ENCODE assay signal across 1 cellular context in genomic region chr16:85221810-85222150, GRCh38.
TF ChIP-seq lines count a peak whose summit lies in the region.

No MANE protein-coding gene starts in this region.

TF ChIP-seq in HepG2, 621 proteins besides CTCF, POLR2A, EP300 and RAD21 (continued from another document and continues in another):
- TF ChIP-seq KIAA2018 (CRISPR knock-in tag; IDR thresholded peaks at IDR 0.05; ENCODE audit: borderline replicate concordance), result no peak
- TF ChIP-seq ZNF326 (CRISPR knock-in tag; IDR thresholded peaks at IDR 0.05; ENCODE audit: borderline replicate concordance), result no peak
- TF ChIP-seq ESRRA (CRISPR knock-in tag; IDR thresholded peaks at IDR 0.05; ENCODE audit: low read depth), result no peak
- TF ChIP-seq HHEX (CRISPR knock-in tag; IDR thresholded peaks at IDR 0.05), result no peak
- TF ChIP-seq SP5 (CRISPR knock-in tag; IDR thresholded peaks at IDR 0.05; ENCODE audit: borderline replicate concordance, low read depth), result peak; percentile 65
- no peak for TF ChIP-seq DMTF1 (CRISPR knock-in tag; IDR thresholded peaks at IDR 0.05)
- TF ChIP-seq FOXP1 (IDR thresholded peaks at IDR 0.05), result no peak
- no peak for TF ChIP-seq FOXP1 (CRISPR knock-in tag; IDR thresholded peaks at IDR 0.05)
- TF ChIP-seq ZNF235 (CRISPR knock-in tag; IDR thresholded peaks at IDR 0.05; ENCODE audit: borderline replicate concordance), result no peak
- peak; percentile 15; the same call in 1 of the 2 replicates for TF ChIP-seq SAP130 (CRISPR knock-in tag; IDR thresholded peaks at IDR 0.05; ENCODE audit: low read depth)
- no peak; the same call in 1 of the 2 replicates for TF ChIP-seq RXRA (CRISPR knock-in tag; IDR thresholded peaks at IDR 0.05)
- no peak for TF ChIP-seq PLSCR1 (CRISPR knock-in tag; IDR thresholded peaks at IDR 0.05; ENCODE audit: borderline replicate concordance)
- no peak for TF ChIP-seq ARNTL (CRISPR knock-in tag; IDR thresholded peaks at IDR 0.05)
- TF ChIP-seq BRF2 (CRISPR knock-in tag; IDR thresholded peaks at IDR 0.05), result no peak
- TF ChIP-seq ZNF891 (CRISPR knock-in tag; IDR thresholded peaks at IDR 0.05), result no peak
- no peak for TF ChIP-seq SIN3A (IDR thresholded peaks at IDR 0.05; ENCODE audit: borderline replicate concordance, low read depth, low read length)
- no peak for TF ChIP-seq HMG20A (CRISPR knock-in tag; IDR thresholded peaks at IDR 0.05; ENCODE audit: borderline replicate concordance)
- TF ChIP-seq MXD1 (CRISPR knock-in tag; IDR thresholded peaks at IDR 0.05), result no peak
- TF ChIP-seq ZSCAN12 (CRISPR knock-in tag; IDR thresholded peaks at IDR 0.05), result no peak
- TF ChIP-seq ATF4 (CRISPR knock-in tag; IDR thresholded peaks at IDR 0.05), result no peak
- TF ChIP-seq MLXIP (CRISPR knock-in tag; IDR thresholded peaks at IDR 0.05; ENCODE audit: borderline replicate concordance), result no peak
- no peak for TF ChIP-seq NCOR1 (IDR thresholded peaks at IDR 0.05; ENCODE audit: borderline replicate concordance, low read length)
- TF ChIP-seq MYPOP (CRISPR knock-in tag; IDR thresholded peaks at IDR 0.05), result no peak
- no peak for TF ChIP-seq HMGXB3 (CRISPR knock-in tag; IDR thresholded peaks at IDR 0.05; ENCODE audit: borderline replicate concordance)
- peak; percentile 23; the same call in 1 of the 2 replicates for TF ChIP-seq FOXO1 (CRISPR knock-in tag; IDR thresholded peaks at IDR 0.05)
- no peak for TF ChIP-seq ZNF724P (CRISPR knock-in tag; IDR thresholded peaks at IDR 0.05; ENCODE audit: borderline replicate concordance)
- TF ChIP-seq CBFB (CRISPR knock-in tag; IDR thresholded peaks at IDR 0.05), result no peak
- TF ChIP-seq ZBTB43 (CRISPR knock-in tag; conservative IDR thresholded peaks at IDR 0.05), result no peak
- TF ChIP-seq SRY (CRISPR knock-in tag; IDR thresholded peaks at IDR 0.05), result no peak
- no peak for TF ChIP-seq FOXK1 (CRISPR knock-in tag; IDR thresholded peaks at IDR 0.05; ENCODE audit: borderline replicate concordance, low read depth)
- no peak for TF ChIP-seq TSC22D2 (CRISPR knock-in tag; IDR thresholded peaks at IDR 0.05; ENCODE audit: borderline replicate concordance)
- TF ChIP-seq ZEB1 (IDR thresholded peaks at IDR 0.05; ENCODE audit: insufficient replicate concordance, low read depth), result no peak
